23 cellular contexts compared by ENCODE assay signal in the genomic region with DNA sequence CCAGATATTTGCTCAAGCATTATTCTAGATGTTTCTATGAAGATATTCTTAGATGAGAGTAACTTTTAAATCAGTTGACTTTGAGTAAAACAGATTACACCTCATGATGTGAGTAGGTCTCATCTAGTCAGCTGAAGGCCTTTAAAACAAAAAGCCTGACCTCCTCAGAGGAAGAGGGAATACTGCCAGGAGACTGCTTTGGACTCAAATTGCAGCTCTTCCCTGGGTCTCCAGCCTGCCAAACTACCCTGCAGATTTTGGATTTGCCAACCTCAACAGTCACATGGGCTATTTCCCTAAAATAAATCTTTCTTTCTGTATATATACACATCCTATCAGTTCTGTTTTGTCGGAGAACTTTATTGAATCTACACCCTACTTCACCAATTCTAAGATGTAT.
"Had no signal": no experiment of that assay in that cellular context is flagged by ENCODE, and none has a peak within 500 bp of the region (broad histone marks: within the 10 kb centered on the region; RNA-seq: fewer than 3 reads in every experiment).

No MANE protein-coding gene starts in this region.

- H3K4me1 ChIP-seq: breast epithelium had no signal

- H3K27ac ChIP-seq: breast epithelium, WERI-Rb-1 had no signal

- H3K27me3 ChIP-seq: breast epithelium had no signal

- H3K36me3 ChIP-seq: breast epithelium, WERI-Rb-1 had no signal

- H3K4me3 ChIP-seq: breast epithelium had no signal

- H3K9me3 ChIP-seq: breast epithelium had no signal

- DNase-seq: activated CD4-positive, alpha-beta T cell treated with anti-CD3 and anti-CD28 coated beads for 36 hours; activated CD4-positive, alpha-beta T cell treated with anti-CD3 and anti-CD28 coated beads, Interleukin-2, amount 50 U/mL, for 4 hours; activated CD8-positive, alpha-beta memory T cell treated with anti-CD3 and anti-CD28 coated beads, Interleukin-2, amount 10 ng/mL, durations not matched to agents 7 days and 5 days; activated CD8-positive, alpha-beta T cell treated with anti-CD3 and anti-CD28 coated beads, Interleukin-2, amount 10 ng/mL, durations not matched to agents 7 days and 5 days; activated effector memory CD4-positive, alpha-beta T cell treated with Interleukin-2 at 50 U/mL for 16 hours; activated naive CD4-positive, alpha-beta T cell; activated T-cell treated with anti-CD3 and anti-CD28 coated beads, Interleukin-2, amount 50 U/mL, for 24 hours; aorta; Kasumi-1; KBM-7; NCI-H1092; NCI-H1417; NCI-H1694; NCI-H2029; NCI-H2107; NCI-H524; PC-3; SIG-M5; T-cell; T-helper 2 cell; T1000; WERI-Rb-1 had no signal

- ATAC-seq: activated CD4-positive, alpha-beta T cell treated with anti-CD3 and anti-CD28 coated beads for 36 hours; activated CD8-positive, alpha-beta memory T cell treated with anti-CD3 and anti-CD28 coated beads, Interleukin-2, amount 10 ng/mL, durations not matched to agents 7 days and 5 days; activated CD8-positive, alpha-beta T cell treated with anti-CD3 and anti-CD28 coated beads, Interleukin-2, amount 10 ng/mL, durations not matched to agents 7 days and 5 days; PC-3; T-cell had no signal
